In genomic region chr18:23540867-23541266, GRCh38 we compare ENCODE assay signal across 7 cellular contexts.
DNase-seq lines count a peak whose midpoint lies in the region; ATAC-seq and FAIRE-seq lines count a peak whose summit lies in the region.

No MANE protein-coding gene starts in this region.

- no peaks in the 10 kb centered on the region for H3K9me3 ChIP-seq in HAP-1

- in situ Hi-C loops in HAP-1 (cut with MboI; ENCODE audit: low sequenced_read_pairs) = no loop called here

- no peaks in the 10 kb centered on the region for H3K4me1 ChIP-seq in HAP-1

- peak; percentile 69 for ATAC-seq in HG03175 (IDR thresholded peaks at IDR 0.05; ENCODE audit: unreplicated experiment)

- H3K27ac Mint-ChIP-seq in activated naive CD8-positive, alpha-beta T cell = peak overlapping the region; percentile 77

- DNase-seq in GM19239 (ENCODE audit: insufficient read length, low spot score) (peak; percentile 52), pons (ENCODE audit: low spot score) (peak; percentile 87), NCI-H1105 treated with DMSO at 0.1 percent for 48 hours (lab: John Stamatoyannopoulos, UW) (no peak), HAP-1 (ENCODE audit: low spot score in 2 of 2) (no peak), NCI-H510A treated with DMSO at 0.1 percent for 48 hours (lab: John Stamatoyannopoulos, UW) (no peak)

- peak overlapping the region; percentile 61 for H3K4me3 Mint-ChIP-seq in activated naive CD8-positive, alpha-beta T cell

- peaks cover 55% of the 10 kb centered on the region for H3K36me3 ChIP-seq in HAP-1 (replicated peaks)

- FAIRE-seq in GM19239 (lab: Jason Lieb, UNC) = peak; percentile 88

- H3K27me3 Mint-ChIP-seq in activated naive CD8-positive, alpha-beta T cell = no peaks in the 10 kb centered on the region

- no peak overlapping the region for H3K4me3 ChIP-seq in HAP-1

- H3K36me3 Mint-ChIP-seq in activated naive CD8-positive, alpha-beta T cell = peaks cover 4% of the 10 kb centered on the region

- peaks cover 30% of the 10 kb centered on the region for H3K4me1 Mint-ChIP-seq in activated naive CD8-positive, alpha-beta T cell (ENCODE audit: low read depth)

- no peaks in the 10 kb centered on the region for H3K27me3 ChIP-seq in HAP-1 (ENCODE audit: low read depth)

- H3K9me3 Mint-ChIP-seq in activated naive CD8-positive, alpha-beta T cell (ENCODE audit: low read depth) = no peaks in the 10 kb centered on the region

Comparison
In these comparisons a context has a peak if more than half of its experiments do, and no peak if none do; other contexts are left out.
1. DNase-seq: peak in GM19239 (single experiment) and pons (single experiment); none in NCI-H1105 treated with DMSO at 0.1 percent for 48 hours (single experiment), HAP-1 (0 of 2) and NCI-H510A treated with DMSO at 0.1 percent for 48 hours (single experiment).